ENCODE assay signal across 21 cellular contexts in genomic region chr1:19352839-19353238, GRCh38. TPM values are rescaled to one million over a fixed set of nuclear protein-coding genes. Genes with fewer than 3 reads are reported as not detected.
DNase-seq lines count a peak whose midpoint lies in the region; ATAC-seq and TF ChIP-seq lines count a peak whose summit lies in the region.
"Had no signal": no experiment of that assay in that cellular context is flagged by ENCODE, and none has a peak within 500 bp of the region (broad histone marks: within the 10 kb centered on the region; RNA-seq: fewer than 3 reads in every experiment).

No MANE protein-coding gene starts in this region.

- ATAC-seq in WTC11 (no peak), gastroesophageal sphincter (no peak)
- ATAC-seq in stimulated activated effector memory CD8-positive, alpha-beta T cell treated with anti-CD3 and anti-CD28 coated beads, Interleukin-12 subunit alpha, Interleukin-12 subunit beta, amount 100 ng/mL, for 72 hours: no peak
- ATAC-seq: SK-N-SH treated with all-trans-retinoic acid at 6 μM for 48 hours had no signal

- TF ChIP-seq CTCF in H9 (conservative IDR thresholded peaks at IDR 0.05): no peak
- TF ChIP-seq CTCF in WTC11 (IDR thresholded peaks at IDR 0.05): no peak
- no peak for TF ChIP-seq CTCF in gastroesophageal sphincter (IDR thresholded peaks at IDR 0.05)
- TF ChIP-seq CTCF in Caco-2 (IDR thresholded peaks at IDR 0.05; ENCODE audit: insufficient read depth in 1 of 2, low read depth in 1 of 2, low read length in 1 of 2, severe bottlenecking in 1 of 2, unreplicated experiment in 1 of 2): no peak
- TF ChIP-seq CTCF in coronary artery (IDR thresholded peaks at IDR 0.05): no peak

- H3K36me3 Mint-ChIP-seq in H9 (ENCODE audit: insufficient read depth in 1 of 3, low read depth in 3 of 3): peaks cover 35 to 71% (median 70%) of the 10 kb centered on the region in 3 experiments
- H3K36me3 Mint-ChIP-seq in WTC11: peaks cover 49% of the 10 kb centered on the region
- H3K36me3 Mint-ChIP-seq in stimulated activated effector memory CD8-positive, alpha-beta T cell treated with anti-CD3 and anti-CD28 coated beads, Interleukin-12 subunit alpha, Interleukin-12 subunit beta, amount 100 ng/mL, for 72 hours: peaks cover 87% of the 10 kb centered on the region
- peaks cover 45% of the 10 kb centered on the region for H3K36me3 Mint-ChIP-seq in Caco-2 (ENCODE audit: insufficient read depth, unreplicated experiment)

- no peak overlapping the region; the same call in 1 of the 2 replicates for H3K4ac ChIP-seq in H9 (ENCODE audit: low read depth, low read length)

- H3K27ac ChIP-seq in H9 (ENCODE audit: insufficient read length, low read depth, low read length) (no peak overlapping the region), gastroesophageal sphincter (peak overlapping the region in 3 of 4 donors; percentile 12 to 74 (median 46)), coronary artery (no peak overlapping the region)
- H3K27ac ChIP-seq: neutrophil, WERI-Rb-1 had no signal

- no peak for DNase-seq in H9
- no peak for DNase-seq in WTC11 (ENCODE audit: low spot score)
- DNase-seq in stimulated activated effector memory CD8-positive, alpha-beta T cell treated with anti-CD3 and anti-CD28 coated beads, Interleukin-12 subunit alpha, Interleukin-12 subunit beta, amount 100 ng/mL, for 72 hours (ENCODE audit: low spot score in 2 of 2): no peak
- no peak for DNase-seq in Caco-2
- DNase-seq in Kasumi-1 (lab: John Stamatoyannopoulos, UW): no peak
- DNase-seq in coronary artery (ENCODE audit: low spot score): no peak
- DNase-seq: activated CD4-positive, alpha-beta T cell treated with anti-CD3 and anti-CD28 coated beads, Interleukin-2, amount 10 ng/mL, durations not matched to agents 7 days and 5 days; adrenal gland; cortex of kidney; DMS 273 treated with DMSO at 0.1 percent for 48 hours; MG63; NCI-H226; stimulated activated CD4-positive, alpha-beta T cell treated with anti-CD3 and anti-CD28 coated beads, Interleukin-1b, Interleukin-23, amount 100 ng/mL, for 48 hours; substantia nigra; WERI-Rb-1 had no signal

- no peak overlapping the region for H2BK5ac ChIP-seq in H9 (ENCODE audit: insufficient read length, low read length)

- no peaks in the 10 kb centered on the region for H3K9me3 Mint-ChIP-seq in H9
- H3K9me3 Mint-ChIP-seq in WTC11: no peaks in the 10 kb centered on the region
- no peaks in the 10 kb centered on the region for H3K9me3 Mint-ChIP-seq in stimulated activated effector memory CD8-positive, alpha-beta T cell treated with anti-CD3 and anti-CD28 coated beads, Interleukin-12 subunit alpha, Interleukin-12 subunit beta, amount 100 ng/mL, for 72 hours
- no peaks in the 10 kb centered on the region for H3K9me3 Mint-ChIP-seq in Caco-2 (ENCODE audit: unreplicated experiment)
- H3K9me3 Mint-ChIP-seq: activated CD4-positive, alpha-beta T cell treated with anti-CD3 and anti-CD28 coated beads, Interleukin-2, amount 10 ng/mL, durations not matched to agents 7 days and 5 days; activated T-helper 2 cell treated with anti-CD3 and anti-CD28 coated beads, Interferon-gamma antibody, Interleukin-2, Interleukin-4, amounts not matched to agents 10 μg/mL and 5 μg/mL and 100 μg/mL, durations not matched to agents 14 hours and 24 hours and 36 hours had no signal

- no peak overlapping the region for H2BK12ac ChIP-seq in H9 (ENCODE audit: insufficient read length, low read depth, low read length)

- H3K4me2 ChIP-seq in H9 (ENCODE audit: insufficient read depth, insufficient read length, low read length): no peak overlapping the region

- no peak overlapping the region for H4K91ac ChIP-seq in H9 (ENCODE audit: insufficient read length, low read depth, low read length)

- CTCF ChIA-PET in WTC11 (lab: Charles Lee): interaction anchor here (0.6 to 3.7 kb wide), 13 partner anchors 8 to 309 kb away, joined by 3 to 21 read pairs (median 5); no protein-coding TSS in a partner anchor
- CTCF ChIA-PET in Caco-2 (lab: Charles Lee): no interaction called here

- H2AFZ ChIP-seq in H9 (ENCODE audit: low read length): no peak overlapping the region

- H3K79me1 ChIP-seq in H9 (ENCODE audit: insufficient read depth, low read depth, low read length, poor library complexity, severe bottlenecking): no peaks in the 10 kb centered on the region

- H3K4me1 Mint-ChIP-seq in H9 (peaks cover 22 to 32% of the 10 kb centered on the region in 2 experiments), WTC11 (peaks cover 31% of the 10 kb centered on the region), Caco-2 (ENCODE audit: low read depth, unreplicated experiment) (peaks cover 5% of the 10 kb centered on the region)
- H3K4me1 Mint-ChIP-seq in stimulated activated effector memory CD8-positive, alpha-beta T cell treated with anti-CD3 and anti-CD28 coated beads, Interleukin-12 subunit alpha, Interleukin-12 subunit beta, amount 100 ng/mL, for 72 hours: no peaks in the 10 kb centered on the region
- H3K4me1 Mint-ChIP-seq: activated CD4-positive, alpha-beta T cell treated with anti-CD3 and anti-CD28 coated beads, Interleukin-2, amount 10 ng/mL, durations not matched to agents 7 days and 5 days had no signal

- H2BK15ac ChIP-seq in H9 (ENCODE audit: low read depth, low read length): no peak overlapping the region

- no peak for TF ChIP-seq EP300 in gastroesophageal sphincter (IDR thresholded peaks at IDR 0.05)

- BruUV-seq in Caco-2 (replicated peaks; lab: Mats Ljungman, UMichigan): no TSS peak

- H3K4me3 Mint-ChIP-seq in H9 (no peak overlapping the region), WTC11 (no peak overlapping the region), Caco-2 (ENCODE audit: unreplicated experiment) (no peak overlapping the region)
- no peak overlapping the region for H3K4me3 Mint-ChIP-seq in stimulated activated effector memory CD8-positive, alpha-beta T cell treated with anti-CD3 and anti-CD28 coated beads, Interleukin-12 subunit alpha, Interleukin-12 subunit beta, amount 100 ng/mL, for 72 hours
- H3K4me3 Mint-ChIP-seq: activated CD4-positive, alpha-beta T cell treated with anti-CD3 and anti-CD28 coated beads, Interleukin-2, amount 10 ng/mL, durations not matched to agents 7 days and 5 days; CD14-positive monocyte had no signal

- H3K36me3 ChIP-seq in gastroesophageal sphincter (peaks cover 0 to 99% of the 10 kb centered on the region in 2 donors), Caco-2 (ENCODE audit: control insufficient read depth, insufficient read depth, low read length) (peaks cover 1% of the 10 kb centered on the region; the same call in 1 of the 2 replicates)

- no CpG with 5 or more reads among the region's 14 CpGs for WGBS in H9 (ENCODE audit: extremely low coverage, insufficient read length, low lambda C conversion rate)
- 100% methylated on average over 1 of the region's 14 CpGs; no CpG with 5 or more reads in 1 of the 2 donors for WGBS in gastroesophageal sphincter (ENCODE audit: low coverage in 1 of 2), 2 donors

- H4K5ac ChIP-seq in H9 (ENCODE audit: insufficient read length, low read depth, low read length): no peak overlapping the region

- H2BK20ac ChIP-seq in H9 (ENCODE audit: low read depth, low read length, poor library complexity, severe bottlenecking): no peak overlapping the region

- H3K14ac ChIP-seq in H9 (ENCODE audit: insufficient read depth, low read length): peak overlapping the region; percentile 21

- no peak for TF ChIP-seq POLR2A in gastroesophageal sphincter (IDR thresholded peaks at IDR 0.05)

- H4K8ac ChIP-seq in H9 (replicated peaks; ENCODE audit: insufficient read length, low read depth, low read length): no peak overlapping the region

- H4K20me1 ChIP-seq in H9 (ENCODE audit: control insufficient read depth, insufficient read depth, insufficient read length): no peaks in the 10 kb centered on the region

- H3K27me3 Mint-ChIP-seq in H9 (ENCODE audit: low read depth) (no peaks in the 10 kb centered on the region; the same call in none of the 2 replicates), WTC11 (ENCODE audit: low read depth) (no peaks in the 10 kb centered on the region), Caco-2 (ENCODE audit: insufficient read depth, unreplicated experiment) (no peaks in the 10 kb centered on the region)
- H3K27me3 Mint-ChIP-seq: activated CD4-positive, alpha-beta T cell treated with anti-CD3 and anti-CD28 coated beads, Interleukin-2, amount 10 ng/mL, durations not matched to agents 7 days and 5 days had no signal

- intact Hi-C loops in Caco-2 (cut with micrococcal nuclease; ENCODE audit: unreplicated experiment): no loop called here

- H3K79me2 ChIP-seq in H9 (ENCODE audit: insufficient read depth, low read length): no peaks in the 10 kb centered on the region

- no peak overlapping the region for H3K56ac ChIP-seq in H9 (ENCODE audit: insufficient read length, low read depth, low read length)

- H2AK5ac ChIP-seq in H9 (ENCODE audit: insufficient read length, low read length): no peak overlapping the region

- H3K4me3 ChIP-seq in gastroesophageal sphincter: no peak overlapping the region
- H3K4me3 ChIP-seq in Caco-2 (ENCODE audit: low read depth, low read length): no peak overlapping the region
- H3K4me3 ChIP-seq in coronary artery: no peak overlapping the region
- H3K4me3 ChIP-seq: adrenal gland, MG63, skin epidermis had no signal

- H3K4me1 ChIP-seq in H9 (ENCODE audit: insufficient read depth, low read length) (0 out of 2 replicates have a peak, but pooled peaks cover 3% of the 10 kb centered on the region), gastroesophageal sphincter (peaks cover 0 to 67% (median 7%) of the 10 kb centered on the region in 3 donors), Caco-2 (no peaks in the 10 kb centered on the region)
- H3K4me1 ChIP-seq: adrenal gland had no signal

- no peak overlapping the region for H2BK120ac ChIP-seq in H9 (ENCODE audit: low read depth, low read length, poor library complexity, severe bottlenecking)

- no peaks in the 10 kb centered on the region for H3K9me3 ChIP-seq in H9 (ENCODE audit: control insufficient read depth, low read depth, low read length)
- no peaks in the 10 kb centered on the region for H3K9me3 ChIP-seq in gastroesophageal sphincter
- no peaks in the 10 kb centered on the region for H3K9me3 ChIP-seq in Caco-2
- H3K9me3 ChIP-seq: adrenal gland, MG63, neutrophil had no signal

- H3K23me2 ChIP-seq in H9 (ENCODE audit: insufficient read length, low read depth, low read length, poor library complexity, severe bottlenecking): no peaks in the 10 kb centered on the region

- no peak overlapping the region for H3T11ph ChIP-seq in H9 (ENCODE audit: low read length)

- POLR2A ChIA-PET in WTC11 (lab: Charles Lee) (no interaction called here), Caco-2 (lab: Charles Lee) (no interaction called here)

- H3K27me3 ChIP-seq in H9 (ENCODE audit: insufficient read depth, low read length) (no peaks in the 10 kb centered on the region), gastroesophageal sphincter (no peaks in the 10 kb centered on the region), Caco-2 (replicated peaks; ENCODE audit: control insufficient read depth, insufficient read depth, low read length) (no peaks in the 10 kb centered on the region)
- H3K27me3 ChIP-seq: adrenal gland, MG63, neutrophil had no signal

- H3K27ac Mint-ChIP-seq in H9 (peak overlapping the region in 2 of 3 experiments; percentile 69 to 87; a peak in 2 of 7 replicates), WTC11 (peak overlapping the region; percentile 91; the same call in 1 of the 2 replicates), Caco-2 (ENCODE audit: unreplicated experiment) (no peak overlapping the region)
- peak overlapping the region; percentile 81 for H3K27ac Mint-ChIP-seq in stimulated activated effector memory CD8-positive, alpha-beta T cell treated with anti-CD3 and anti-CD28 coated beads, Interleukin-12 subunit alpha, Interleukin-12 subunit beta, amount 100 ng/mL, for 72 hours
- H3K27ac Mint-ChIP-seq: activated T-helper 2 cell treated with anti-CD3 and anti-CD28 coated beads, Interferon-gamma antibody, Interleukin-2, Interleukin-4, amounts not matched to agents 10 μg/mL and 5 μg/mL and 100 μg/mL, durations not matched to agents 14 hours and 24 hours and 36 hours had no signal

- H3K18ac ChIP-seq in H9 (ENCODE audit: insufficient read length, low read depth, low read length): peak overlapping the region; percentile 21

- no peak overlapping the region for H3K9ac ChIP-seq in H9 (ENCODE audit: extremely low read depth, insufficient read length, low read length)

- H3K23ac ChIP-seq in H9 (ENCODE audit: insufficient read length, low read depth, low read length): no peak overlapping the region

RNA-seq across cellular contexts. Expression of gene SLC66A1, which starts 40.7 kb away (rescaled TPM):
- total RNA-seq in H9 (2021) (22.5 TPM in 2 replicates), WTC11 (2021) (12.8 to 14.2 TPM (median 14.1 TPM) in 3 replicates), gastroesophageal sphincter (10 to 100 TPM in 3 of 4 donors, 1 to 10 TPM in 1; 8.1 to 12.3 (median 11.7) TPM), Caco-2 (2022) (22.0 and 24.0 TPM in 2 replicates)

RNA-seq across cellular contexts. Expression of gene AKR7A2, which starts 40.9 kb away (rescaled TPM):
- total RNA-seq in H9 (2021): 48.0 and 50.3 TPM in 2 replicates
- total RNA-seq in WTC11 (2021): 43.4 to 51.6 TPM (median 50.6 TPM) in 3 replicates
- total RNA-seq in gastroesophageal sphincter: 10 to 100 TPM; 58.2 to 77.2 (median 63.7) TPM
- total RNA-seq in Caco-2 (2022): 55.4 and 56.7 TPM in 2 replicates

Comparison
In these comparisons a context has a peak if more than half of its experiments do, and no peak if none do; other contexts are left out.
1. H3K27ac ChIP-seq: peak in gastroesophageal sphincter (3 of 4); none in H9 (single experiment) and coronary artery (0 of 2).